In genomic region chr20:34536798-34537394, GRCh38 we compare ENCODE assay signal across 8 cellular contexts. TPM values are rescaled to one million over a fixed set of nuclear protein-coding genes. Genes with fewer than 3 reads are reported as not detected.
DNase-seq lines count a peak whose midpoint lies in the region; ATAC-seq and TF ChIP-seq lines count a peak whose summit lies in the region.

No MANE protein-coding gene starts in this region.

- no peaks in the 10 kb centered on the region for H3K9me3 ChIP-seq in HEK293 (ENCODE audit: control insufficient read depth, insufficient read depth, low read depth, low read length)

- CTCF ChIA-PET in HEK293 (lab: Yijun Ruan, JAX) = interaction anchor here (0.6 to 2.6 kb wide), 11 partner anchors 14 to 1051 kb away, joined by 3 to 9 read pairs (median 4); no protein-coding TSS in a partner anchor

- POLR2A ChIA-PET in HEK293 (lab: Yijun Ruan, JAX) = no interaction called here

- H3K4me3 ChIP-seq in HEK293 (ENCODE audit: low read depth, low read length) = no peak overlapping the region
- H3K4me3 ChIP-seq in epithelial cell of proximal tubule (ENCODE audit: low read depth, low read length) = no peak overlapping the region
- no peak overlapping the region for H3K4me3 ChIP-seq in lower leg skin (ENCODE audit: low read depth, poor library complexity, severe bottlenecking)

- TF ChIP-seq CTCF in AG09319 (IDR thresholded peaks at IDR 0.05; ENCODE audit: low read depth, low read length) (peak; percentile 32), HEK293 (tag by site-specific recombination; IDR thresholded peaks at IDR 0.05) (peak; percentile 75), epithelial cell of proximal tubule (conservative IDR thresholded peaks at IDR 0.05; ENCODE audit: low read depth, low read length) (peak; percentile 41), lower leg skin (IDR thresholded peaks at IDR 0.05) (no peak)

- ATAC-seq in activated CD4-positive, CD25-positive, alpha-beta regulatory T cell treated with anti-CD3 and anti-CD28 coated beads, Interleukin-2, amount 50 U/mL, for 24 hours = peak; percentile 52 to 55
- ATAC-seq in sciatic nerve = peak; percentile 48

- no peak overlapping the region for H3K27ac ChIP-seq in HEK293 (ENCODE audit: extremely low read depth, low read depth, low read length)

- no peaks in the 10 kb centered on the region for H3K4me1 ChIP-seq in HEK293 (ENCODE audit: control insufficient read depth, insufficient read depth, low read length)

- peaks cover 0 to 92% of the 10 kb centered on the region in 2 experiments; a peak in 2 of 3 replicates for H3K36me3 ChIP-seq in HEK293 (ENCODE audit: control insufficient read depth in 2 of 2, insufficient read depth in 1 of 2, low read length in 2 of 2)

- intact Hi-C loops in sciatic nerve (cut with DNase I) (no loop called here), lower leg skin (cut with DNase I; ENCODE audit: low total_unique reads) (no loop called here)

- 78 to 81% methylated on average over 10 of the region's 10 CpGs for WGBS in lower leg skin, 2 donors

- TF ChIP-seq POLR2A in lower leg skin (IDR thresholded peaks at IDR 0.05) = no peak

- DNase-seq in AG09319 (ENCODE audit: extremely low read depth, low read depth) = no peak
- DNase-seq in epithelial cell of proximal tubule (ENCODE audit: low read depth) = no peak
- no peak for DNase-seq in sciatic nerve (ENCODE audit: low spot score)
- DNase-seq in 8988T = no peak
- DNase-seq in lower leg skin (ENCODE audit: low spot score in 2 of 2) = no peak
- DNase-seq in NCI-H2171 (lab: John Stamatoyannopoulos, UW) = no peak

TF ChIP-seq in HEK293, 187 proteins besides CTCF, POLR2A, EP300 and RAD21:
- TF ChIP-seq, protein P1, sequence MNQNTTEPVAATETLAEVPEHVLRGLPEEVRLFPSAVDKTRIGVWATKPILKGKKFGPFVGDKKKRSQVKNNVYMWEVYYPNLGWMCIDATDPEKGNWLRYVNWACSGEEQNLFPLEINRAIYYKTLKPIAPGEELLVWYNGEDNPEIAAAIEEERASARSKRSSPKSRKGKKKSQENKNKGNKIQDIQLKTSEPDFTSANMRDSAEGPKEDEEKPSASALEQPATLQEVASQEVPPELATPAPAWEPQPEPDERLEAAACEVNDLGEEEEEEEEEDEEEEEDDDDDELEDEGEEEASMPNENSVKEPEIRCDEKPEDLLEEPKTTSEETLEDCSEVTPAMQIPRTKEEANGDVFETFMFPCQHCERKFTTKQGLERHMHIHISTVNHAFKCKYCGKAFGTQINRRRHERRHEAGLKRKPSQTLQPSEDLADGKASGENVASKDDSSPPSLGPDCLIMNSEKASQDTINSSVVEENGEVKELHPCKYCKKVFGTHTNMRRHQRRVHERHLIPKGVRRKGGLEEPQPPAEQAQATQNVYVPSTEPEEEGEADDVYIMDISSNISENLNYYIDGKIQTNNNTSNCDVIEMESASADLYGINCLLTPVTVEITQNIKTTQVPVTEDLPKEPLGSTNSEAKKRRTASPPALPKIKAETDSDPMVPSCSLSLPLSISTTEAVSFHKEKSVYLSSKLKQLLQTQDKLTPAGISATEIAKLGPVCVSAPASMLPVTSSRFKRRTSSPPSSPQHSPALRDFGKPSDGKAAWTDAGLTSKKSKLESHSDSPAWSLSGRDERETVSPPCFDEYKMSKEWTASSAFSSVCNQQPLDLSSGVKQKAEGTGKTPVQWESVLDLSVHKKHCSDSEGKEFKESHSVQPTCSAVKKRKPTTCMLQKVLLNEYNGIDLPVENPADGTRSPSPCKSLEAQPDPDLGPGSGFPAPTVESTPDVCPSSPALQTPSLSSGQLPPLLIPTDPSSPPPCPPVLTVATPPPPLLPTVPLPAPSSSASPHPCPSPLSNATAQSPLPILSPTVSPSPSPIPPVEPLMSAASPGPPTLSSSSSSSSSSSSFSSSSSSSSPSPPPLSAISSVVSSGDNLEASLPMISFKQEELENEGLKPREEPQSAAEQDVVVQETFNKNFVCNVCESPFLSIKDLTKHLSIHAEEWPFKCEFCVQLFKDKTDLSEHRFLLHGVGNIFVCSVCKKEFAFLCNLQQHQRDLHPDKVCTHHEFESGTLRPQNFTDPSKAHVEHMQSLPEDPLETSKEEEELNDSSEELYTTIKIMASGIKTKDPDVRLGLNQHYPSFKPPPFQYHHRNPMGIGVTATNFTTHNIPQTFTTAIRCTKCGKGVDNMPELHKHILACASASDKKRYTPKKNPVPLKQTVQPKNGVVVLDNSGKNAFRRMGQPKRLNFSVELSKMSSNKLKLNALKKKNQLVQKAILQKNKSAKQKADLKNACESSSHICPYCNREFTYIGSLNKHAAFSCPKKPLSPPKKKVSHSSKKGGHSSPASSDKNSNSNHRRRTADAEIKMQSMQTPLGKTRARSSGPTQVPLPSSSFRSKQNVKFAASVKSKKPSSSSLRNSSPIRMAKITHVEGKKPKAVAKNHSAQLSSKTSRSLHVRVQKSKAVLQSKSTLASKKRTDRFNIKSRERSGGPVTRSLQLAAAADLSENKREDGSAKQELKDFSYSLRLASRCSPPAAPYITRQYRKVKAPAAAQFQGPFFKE (tag by site-specific recombination; IDR thresholded peaks at IDR 0.05; ENCODE audit: borderline replicate concordance) = no peak
- 0 out of 2 replicates have a peak, but pooled peaks have one; percentile 16 for TF ChIP-seq ZFHX2 (tag by site-specific recombination; conservative IDR thresholded peaks at IDR 0.05)
- TF ChIP-seq ZNF2 (tag by site-specific recombination; IDR thresholded peaks at IDR 0.05) = 0 out of 2 replicates have a peak, but pooled peaks have one; percentile 27

RNA-seq across cellular contexts. Expression of gene DYNLRB1, which starts 20.7 kb away (rescaled TPM):
- total RNA-seq in epithelial cell of proximal tubule (165 and 193 TPM in 2 replicates), sciatic nerve (247 TPM), lower leg skin (100 to 1,000 TPM; 162 to 232 (median 193) TPM)

RNA-seq across cellular contexts. Expression of gene MAP1LC3A, which starts 21.6 kb away (rescaled TPM):
- total RNA-seq in epithelial cell of proximal tubule (21.6 and 28.3 TPM in 2 replicates), sciatic nerve (72.1 TPM), lower leg skin (100 to 1,000 TPM; 127 to 293 (median 147) TPM)

Comparison
In these comparisons a context has a peak if more than half of its experiments do, and no peak if none do; other contexts are left out.
1. CTCF ChIP-seq: peak in AG09319 (single experiment), HEK293 (single experiment) and epithelial cell of proximal tubule (single experiment); none in lower leg skin (0 of 3).